ENCODE assay signal across 10 cellular contexts in the genomic region with DNA sequence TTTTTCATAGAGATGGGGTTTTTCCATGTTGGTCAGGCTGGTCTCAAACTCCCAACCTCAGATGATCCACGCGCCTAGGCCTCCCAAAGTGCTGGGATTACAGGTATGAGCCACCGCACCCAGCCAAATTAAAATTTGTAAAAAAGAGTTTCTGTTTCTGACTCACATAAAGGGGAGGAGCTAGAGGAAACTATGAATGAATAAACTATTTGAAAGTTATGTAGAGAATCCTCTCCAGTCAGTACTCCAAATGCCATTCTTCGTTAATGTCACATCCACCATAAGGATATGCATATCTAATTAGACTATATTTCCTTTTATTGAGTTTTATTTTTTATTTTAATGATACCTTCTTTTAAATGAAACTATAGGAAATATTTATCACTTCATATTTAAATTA. TPM values are rescaled to one million over a fixed set of nuclear protein-coding genes. Genes with fewer than 3 reads are reported as not detected.
"Had no signal": no experiment of that assay in that cellular context is flagged by ENCODE, and none has a peak within 500 bp of the region (broad histone marks: within the 10 kb centered on the region; RNA-seq: fewer than 3 reads in every experiment).

No MANE protein-coding gene starts in this region.

- H3K27ac ChIP-seq: KMS-11 had no signal

- FAIRE-seq: H1, H54, HTR-8/SVneo had no signal

- H3K4me3 ChIP-seq: GM23338 had no signal

- H3K4me2 ChIP-seq: GM23338, KMS-11 had no signal

- DNase-seq: H9, HCEC 1CT, KBM-7 had no signal

- ATAC-seq: GM23338 had no signal

- H3K9ac ChIP-seq: KMS-11 had no signal

RNA-seq across cellular contexts. Expression of a gene that starts 52.6 kb away (rescaled TPM):
- total RNA-seq: GM23338, H1, H9, HT-29 had no signal
- polyA plus RNA-seq: GM23338, H1, IgD-negative memory B cell had no signal
